ENCODE assay signal across 13 cellular contexts in the genomic region with DNA sequence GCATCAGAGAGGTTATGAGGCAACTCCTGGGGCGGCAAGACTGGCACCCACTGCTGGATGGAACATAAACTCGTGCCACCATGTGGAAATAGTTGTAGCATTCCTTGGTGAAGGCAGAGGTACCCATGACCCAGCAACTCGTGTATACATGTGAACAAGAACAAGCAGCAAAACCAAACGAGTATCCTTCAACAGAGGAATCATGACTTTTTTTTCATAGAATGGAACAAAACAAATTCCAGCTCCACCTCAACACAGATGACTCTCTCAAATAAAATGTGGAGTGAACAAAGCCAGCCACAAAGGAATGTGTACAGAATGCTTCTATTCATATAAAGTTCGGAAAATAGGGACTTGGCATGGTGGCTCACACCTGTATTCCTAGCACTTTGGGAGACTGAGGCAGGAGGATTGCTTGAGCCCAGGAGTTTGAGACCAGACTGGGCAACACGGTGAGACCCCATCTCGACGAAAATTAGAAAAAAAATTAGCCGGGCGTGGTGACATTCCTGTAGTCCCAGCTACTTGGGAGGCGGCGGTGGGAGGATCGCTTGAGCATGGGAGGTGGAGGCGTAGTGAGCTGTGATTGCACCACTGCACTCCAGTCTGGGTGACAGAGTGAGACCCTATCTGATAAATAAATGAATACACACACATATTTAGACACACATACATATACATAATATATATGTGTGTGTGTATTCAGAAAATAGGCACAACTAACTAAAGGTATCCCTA. TPM values are rescaled to one million over a fixed set of nuclear protein-coding genes. Genes with fewer than 3 reads are reported as not detected.
DNase-seq lines count a peak whose midpoint lies in the region; ATAC-seq and TF ChIP-seq lines count a peak whose summit lies in the region.
"Had no signal": no experiment of that assay in that cellular context is flagged by ENCODE, and none has a peak within 500 bp of the region (broad histone marks: within the 10 kb centered on the region; RNA-seq: fewer than 3 reads in every experiment).

No MANE protein-coding gene starts in this region.

- CTCF ChIA-PET in BJ (lab: Yijun Ruan, JAX) (no interaction called here), Panc1 (lab: Charles Lee) (no interaction called here), Caco-2 (lab: Charles Lee) (no interaction called here)

- H3K9me3 ChIP-seq in Panc1 (ENCODE audit: control insufficient read depth, insufficient read depth, low read depth, low read length) (peaks cover 5% of the 10 kb centered on the region; the same call in 1 of the 2 replicates), osteoblast (ENCODE audit: low read depth, low read length) (no peaks in the 10 kb centered on the region), Caco-2 (peaks cover 14% of the 10 kb centered on the region)

- ATAC-seq in Panc1: peak; percentile 57
- no peak for ATAC-seq in HG03520 (IDR thresholded peaks at IDR 0.05; ENCODE audit: unreplicated experiment)
- ATAC-seq in GM18909 (IDR thresholded peaks at IDR 0.05; ENCODE audit: poor library complexity, unreplicated experiment): no peak
- ATAC-seq: CD8-positive, alpha-beta T cell had no signal

- BruUV-seq in Panc1 (replicated peaks; lab: Mats Ljungman, UMichigan) (no TSS peak), Caco-2 (replicated peaks; lab: Mats Ljungman, UMichigan) (no TSS peak)

- POLR2A ChIA-PET in BJ (lab: Charles Lee): no interaction called here
- POLR2A ChIA-PET in Panc1 (lab: Charles Lee): no interaction called here
- POLR2A ChIA-PET in Caco-2 (lab: Charles Lee): no interaction called here

- no peak overlapping the region for H2AFZ ChIP-seq in osteoblast (ENCODE audit: low read length)

- H3K36me3 ChIP-seq in BJ (ENCODE audit: control insufficient read depth, insufficient read depth, low read length): peaks cover 4% of the 10 kb centered on the region
- no peaks in the 10 kb centered on the region for H3K36me3 ChIP-seq in Panc1 (ENCODE audit: control insufficient read depth, insufficient read depth, low read length)
- H3K36me3 ChIP-seq in osteoblast (ENCODE audit: insufficient read depth, low read length): peaks cover 9% of the 10 kb centered on the region
- no peaks in the 10 kb centered on the region for H3K36me3 ChIP-seq in Caco-2 (ENCODE audit: control insufficient read depth, insufficient read depth, low read length)

- H3K27me3 ChIP-seq in BJ (ENCODE audit: control insufficient read depth, insufficient read depth, low read length) (no peaks in the 10 kb centered on the region), Panc1 (ENCODE audit: control insufficient read depth, insufficient read depth, low read length) (no peaks in the 10 kb centered on the region), osteoblast (ENCODE audit: insufficient read depth, low read length) (no peaks in the 10 kb centered on the region), Caco-2 (replicated peaks; ENCODE audit: control insufficient read depth, insufficient read depth, low read length) (no peaks in the 10 kb centered on the region)

- H4K20me1 ChIP-seq in osteoblast (ENCODE audit: insufficient read depth, low read length): no peaks in the 10 kb centered on the region

- H3K36me3 Mint-ChIP-seq in Caco-2 (ENCODE audit: insufficient read depth, unreplicated experiment): peaks cover 40% of the 10 kb centered on the region
- H3K36me3 Mint-ChIP-seq: CD8-positive, alpha-beta T cell had no signal

- H3K27ac ChIP-seq in Panc1 (ENCODE audit: low read length) (no peak overlapping the region), epithelial cell of prostate (peak overlapping the region; percentile 77), osteoblast (ENCODE audit: low read depth, low read length) (peak overlapping the region; percentile 84)

- H3K4me3 ChIP-seq in BJ (ENCODE audit: low read depth, low read length) (no peak overlapping the region), Panc1 (ENCODE audit: low read depth in 2 of 2, low read length in 2 of 2) (no peak overlapping the region), osteoblast (ENCODE audit: insufficient read depth, low read length) (peak overlapping the region; percentile 5), Caco-2 (ENCODE audit: low read depth, low read length) (no peak overlapping the region)

- H3K4me2 ChIP-seq in osteoblast (ENCODE audit: insufficient read depth, low read length): peak overlapping the region; percentile 52

- intact Hi-C loops in Panc1 (cut with micrococcal nuclease; ENCODE audit: unreplicated experiment) (no loop called here), Caco-2 (cut with micrococcal nuclease; ENCODE audit: unreplicated experiment) (no loop called here)

- peak; percentile 74 for DNase-seq in BJ (ENCODE audit: low read depth)
- DNase-seq in Panc1 (ENCODE audit: low read depth, low spot score): no peak
- DNase-seq in epithelial cell of prostate (ENCODE audit: low read depth, low spot score): peak; percentile 77
- DNase-seq in osteoblast (ENCODE audit: insufficient read length, low spot score, missing footprints): peak; percentile 91
- no peak for DNase-seq in Caco-2
- no peak for DNase-seq in DMS53 treated with DMSO at 0.1 percent for 48 hours (lab: John Stamatoyannopoulos, UW; ENCODE audit: unreplicated experiment)
- DNase-seq: activated T-cell treated with anti-CD3 and anti-CD28 coated beads, Interleukin-2, amount 50 U/mL, for 1 hour; caudate nucleus; CD8-positive, alpha-beta T cell; NCI-H1694 treated with DMSO at 0.1 percent for 48 hours had no signal

- TF ChIP-seq CTCF in BJ (IDR thresholded peaks at IDR 0.05; ENCODE audit: insufficient read depth, low read depth, low read length) (no peak), Panc1 (IDR thresholded peaks at IDR 0.05) (no peak), osteoblast (IDR thresholded peaks at IDR 0.05; ENCODE audit: extremely low read depth, low read depth, low read length) (no peak), Caco-2 (IDR thresholded peaks at IDR 0.05; ENCODE audit: insufficient read depth in 1 of 2, low read depth in 1 of 2, low read length in 1 of 2, severe bottlenecking in 1 of 2, unreplicated experiment in 1 of 2) (no peak)

- no peaks in the 10 kb centered on the region for H3K79me2 ChIP-seq in osteoblast (ENCODE audit: insufficient read depth, low read length)

- no peaks in the 10 kb centered on the region for H3K27me3 Mint-ChIP-seq in Caco-2 (ENCODE audit: insufficient read depth, unreplicated experiment)

- no peak overlapping the region for H3K27ac Mint-ChIP-seq in Caco-2 (ENCODE audit: unreplicated experiment)
- H3K27ac Mint-ChIP-seq: CD8-positive, alpha-beta T cell had no signal

- H3K4me1 Mint-ChIP-seq in Caco-2 (ENCODE audit: low read depth, unreplicated experiment): peaks cover 12% of the 10 kb centered on the region

- H3K4me3 Mint-ChIP-seq in Caco-2 (ENCODE audit: unreplicated experiment): no peak overlapping the region
- H3K4me3 Mint-ChIP-seq: CD8-positive, alpha-beta T cell had no signal

- H3K9me3 Mint-ChIP-seq in Caco-2 (ENCODE audit: unreplicated experiment): peaks cover 14% of the 10 kb centered on the region

- in situ Hi-C loops in Panc1 (cut with HindIII; ENCODE audit: low pct_unique_long_range_greater_than_20kb, low sequenced_read_pairs): no loop called here

- H3K4me1 ChIP-seq in Panc1 (ENCODE audit: control insufficient read depth, insufficient read depth, low read length): no peaks in the 10 kb centered on the region
- H3K4me1 ChIP-seq in osteoblast (ENCODE audit: insufficient read depth, low read length): peaks cover 34% of the 10 kb centered on the region
- no peaks in the 10 kb centered on the region; the same call in 1 of the 2 replicates for H3K4me1 ChIP-seq in Caco-2

RNA-seq across cellular contexts. Expression of a gene that starts 35.3 kb away (rescaled TPM):
- polyA plus RNA-seq in BJ (2011; rRNA removed): 43.3 and 55.8 TPM in 2 replicates
- 10.3 and 24.5 TPM in 2 replicates for polyA minus RNA-seq in BJ (2011; rRNA and poly(A)+ RNA removed)
- total RNA-seq in Panc1 (2021; ENCODE audit: unreplicated experiment) (19.1 TPM), osteoblast (20.6 and 21.0 TPM in 2 replicates), Caco-2 (2022) (8.1 and 11.5 TPM in 2 replicates)
- polyA plus RNA-seq in Panc1 (2012; ENCODE audit: insufficient read length): 30.5 TPM

RNA-seq across cellular contexts. Expression of a gene that starts 51.1 kb away (rescaled TPM):
- polyA plus RNA-seq in BJ (2011; rRNA removed): 6.0 and 10.7 TPM in 2 replicates
- 22.8 and 39.5 TPM in 2 replicates for polyA minus RNA-seq in BJ (2011; rRNA and poly(A)+ RNA removed)
- 28.9 TPM for total RNA-seq in Panc1 (2021; ENCODE audit: unreplicated experiment)
- 21.5 TPM for polyA plus RNA-seq in Panc1 (2012; ENCODE audit: insufficient read length)
- 11.5 and 12.7 TPM in 2 replicates for total RNA-seq in osteoblast
- total RNA-seq in Caco-2 (2022): 20.8 and 22.1 TPM in 2 replicates

RNA-seq across cellular contexts. Expression of a gene that starts 59.8 kb away (rescaled TPM):
- polyA plus RNA-seq in BJ (2011; rRNA removed): 62.1 and 86.8 TPM in 2 replicates
- polyA minus RNA-seq in BJ (2011; rRNA and poly(A)+ RNA removed): 30.4 and 39.1 TPM in 2 replicates
- total RNA-seq in Panc1 (2021; ENCODE audit: unreplicated experiment): 0.92 TPM
- 0.75 TPM for polyA plus RNA-seq in Panc1 (2012; ENCODE audit: insufficient read length)
- 3.6 and 3.8 TPM in 2 replicates for total RNA-seq in osteoblast
- total RNA-seq in Caco-2 (2022): not detected in 2 replicates
- total RNA-seq: CD8-positive, alpha-beta T cell; glomerular endothelial cell had no signal

Comparison
In these comparisons a context has a peak if more than half of its experiments do, and no peak if none do; other contexts are left out.
1. DNase-seq: peak in BJ (single experiment), epithelial cell of prostate (single experiment) and osteoblast (single experiment); none in Panc1 (single experiment), Caco-2 (0 of 2) and DMS53 treated with DMSO at 0.1 percent for 48 hours (single experiment).